ENCODE assay signal across 19 cellular contexts in the genomic region with DNA sequence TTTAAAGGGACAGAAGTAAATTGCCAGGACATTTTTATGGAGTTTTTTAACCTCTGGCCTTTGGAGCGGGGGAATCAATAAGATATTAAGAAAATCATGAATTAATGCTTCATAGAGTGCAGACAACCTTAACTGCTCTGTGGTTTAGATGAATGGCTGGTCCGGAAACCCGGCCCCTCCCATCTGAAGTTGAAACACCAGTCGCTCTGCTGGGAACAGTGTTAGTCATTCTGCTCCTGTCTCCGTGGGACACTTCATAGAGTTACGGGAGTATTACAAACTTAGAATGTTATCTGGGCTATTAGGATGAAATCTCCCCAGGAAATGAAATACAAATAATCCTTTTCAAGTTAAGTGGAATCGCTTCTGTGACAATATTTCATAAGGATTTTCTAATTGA.
DNase-seq lines count a peak whose midpoint lies in the region; ATAC-seq and TF ChIP-seq lines count a peak whose summit lies in the region.
"Had no signal": no experiment of that assay in that cellular context is flagged by ENCODE, and none has a peak within 500 bp of the region (broad histone marks: within the 10 kb centered on the region; RNA-seq: fewer than 3 reads in every experiment).

No MANE protein-coding gene starts in this region.

- no peak overlapping the region; a peak in 1 of 20 replicates for H3K4me3 ChIP-seq in BLaER1 treated with 17β-estradiol and CSF1 and Interleukin-3, amounts not matched to agents 10 nM and 100 nM
- H3K4me3 ChIP-seq in Jurkat, Clone E6-1 (ENCODE audit: low read length) = no peak overlapping the region
- H3K4me3 ChIP-seq in RWPE2 (ENCODE audit: severe bottlenecking) = no peak overlapping the region
- H3K4me3 ChIP-seq: GM23248, SJSA1 had no signal

- peak overlapping the region in 1 of 11 experiments; percentile 4; a peak in 1 of 22 replicates for H3K9ac ChIP-seq in BLaER1 treated with 17β-estradiol and CSF1 and Interleukin-3, amounts not matched to agents 10 nM and 100 nM
- H3K9ac ChIP-seq: GM23248 had no signal

- H3K9me3 Mint-ChIP-seq in mesothelial cell of epicardium = no peaks in the 10 kb centered on the region
- peaks cover 9 to 41% (median 26%) of the 10 kb centered on the region in 7 donors for H3K9me3 Mint-ChIP-seq in CD14-positive monocyte

- H4K20me1 ChIP-seq in BLaER1 treated with 17β-estradiol and CSF1 and Interleukin-3, amounts not matched to agents 10 nM and 100 nM = no peaks in the 10 kb centered on the region

- H3K36me3 ChIP-seq in BLaER1 treated with 17β-estradiol and CSF1 and Interleukin-3, amounts not matched to agents 10 nM and 100 nM = no peaks in the 10 kb centered on the region
- no peaks in the 10 kb centered on the region for H3K36me3 ChIP-seq in RWPE2 (ENCODE audit: low read depth)
- H3K36me3 ChIP-seq: SJSA1 had no signal

- H3K4me1 Mint-ChIP-seq in mesothelial cell of epicardium (peaks cover 23% of the 10 kb centered on the region), CD14-positive monocyte (no peaks in the 10 kb centered on the region)
- H3K4me1 Mint-ChIP-seq: B cell had no signal

- peaks cover 0 to 4% (median 0%) of the 10 kb centered on the region in 11 experiments; a peak in 4 of 22 replicates for H3K9me3 ChIP-seq in BLaER1 treated with 17β-estradiol and CSF1 and Interleukin-3, amounts not matched to agents 10 nM and 100 nM (replicated peaks in 1 of 11)
- H3K9me3 ChIP-seq in RWPE2 (ENCODE audit: severe bottlenecking) = no peaks in the 10 kb centered on the region

- H3K27ac ChIP-seq in BLaER1 treated with 17β-estradiol and CSF1 and Interleukin-3, amounts not matched to agents 10 nM and 100 nM = peak overlapping the region in 7 of 11 experiments; percentile 34 to 68 (median 62); a peak in 12 of 22 replicates
- no peak overlapping the region for H3K27ac ChIP-seq in RWPE2 (ENCODE audit: poor library complexity, severe bottlenecking)
- H3K27ac ChIP-seq: GM23248, SJSA1 had no signal

- intact Hi-C loops in CD14-positive monocyte (cut with micrococcal nuclease) = no loop called here

- TF ChIP-seq CTCF in RWPE2 (IDR thresholded peaks at IDR 0.05; ENCODE audit: poor library complexity, severe bottlenecking) = no peak
- TF ChIP-seq CTCF in mesothelial cell of epicardium (IDR thresholded peaks at IDR 0.05; ENCODE audit: unreplicated experiment) = no peak
- no peak for TF ChIP-seq CTCF in CD14-positive monocyte (IDR thresholded peaks at IDR 0.05)

- H3K27ac Mint-ChIP-seq in mesothelial cell of epicardium = peak overlapping the region; percentile 80
- no peak overlapping the region for H3K27ac Mint-ChIP-seq in CD14-positive monocyte
- H3K27ac Mint-ChIP-seq: B cell; CD4-positive, alpha-beta T cell had no signal

- peak overlapping the region; percentile 56 to 83 (median 65) for H3K4me2 ChIP-seq in BLaER1 treated with 17β-estradiol and CSF1 and Interleukin-3, amounts not matched to agents 10 nM and 100 nM

- H3K36me3 Mint-ChIP-seq in mesothelial cell of epicardium (no peaks in the 10 kb centered on the region), CD14-positive monocyte (no peaks in the 10 kb centered on the region)

- DNase-seq in Jurkat, Clone E6-1 (ENCODE audit: low read depth, low spot score) = peak; percentile 1
- DNase-seq in RWPE2 (ENCODE audit: low spot score) (no peak), mesothelial cell of epicardium (ENCODE audit: low spot score in 2 of 2, unreplicated experiment in 2 of 2) (no peak), DMS53 treated with DMSO at 0.1 percent for 48 hours (lab: John Stamatoyannopoulos, UW; ENCODE audit: unreplicated experiment) (no peak), CD14-positive monocyte (ENCODE audit: low spot score) (no peak), NOMO-1 treated with dmso at 0.1 percent for 144 hours (lab: John Stamatoyannopoulos, UW; ENCODE audit: unreplicated experiment) (no peak)
- DNase-seq: CD4-positive, alpha-beta T cell; COR-L47; DMS79 treated with DMSO at 0.1 percent for 48 hours; GM23248; HCEC 1CT; IMR-90; NCI-H1092 treated with DMSO at 0.1 percent for 48 hours; NCI-H1436 treated with DMSO at 0.1 percent for 48 hours; NCI-H1930 had no signal

- H3K4me3 Mint-ChIP-seq in mesothelial cell of epicardium = peak overlapping the region; percentile 20
- no peak overlapping the region for H3K4me3 Mint-ChIP-seq in CD14-positive monocyte
- H3K4me3 Mint-ChIP-seq: B cell; CD4-positive, alpha-beta T cell had no signal

- H3K27me3 Mint-ChIP-seq in mesothelial cell of epicardium (ENCODE audit: low read depth) (no peaks in the 10 kb centered on the region), CD14-positive monocyte (ENCODE audit: low read depth in 3 of 3) (no peaks in the 10 kb centered on the region)
- H3K27me3 Mint-ChIP-seq: B cell; CD4-positive, alpha-beta T cell had no signal

- ATAC-seq in RWPE2 (ENCODE audit: low read depth) (peak; percentile 67), GM18867 (IDR thresholded peaks at IDR 0.05; ENCODE audit: unreplicated experiment) (no peak)

- H3K4me1 ChIP-seq in BLaER1 treated with 17β-estradiol and CSF1 and Interleukin-3, amounts not matched to agents 10 nM and 100 nM = peaks cover 20 to 26% (median 23%) of the 10 kb centered on the region in 10 experiments
- peaks cover 3% of the 10 kb centered on the region for H3K4me1 ChIP-seq in RWPE2 (ENCODE audit: insufficient read depth, poor library complexity, severe bottlenecking)
- H3K4me1 ChIP-seq: SJSA1 had no signal

- H3K27me3 ChIP-seq in BLaER1 treated with 17β-estradiol and CSF1 and Interleukin-3, amounts not matched to agents 10 nM and 100 nM = no peaks in the 10 kb centered on the region
- peaks cover 2% of the 10 kb centered on the region for H3K27me3 ChIP-seq in RWPE2 (ENCODE audit: insufficient read depth, poor library complexity, severe bottlenecking)
- H3K27me3 ChIP-seq: SJSA1 had no signal
